Comparison of ENCODE assay signal across 1 cellular context in the genomic region with DNA sequence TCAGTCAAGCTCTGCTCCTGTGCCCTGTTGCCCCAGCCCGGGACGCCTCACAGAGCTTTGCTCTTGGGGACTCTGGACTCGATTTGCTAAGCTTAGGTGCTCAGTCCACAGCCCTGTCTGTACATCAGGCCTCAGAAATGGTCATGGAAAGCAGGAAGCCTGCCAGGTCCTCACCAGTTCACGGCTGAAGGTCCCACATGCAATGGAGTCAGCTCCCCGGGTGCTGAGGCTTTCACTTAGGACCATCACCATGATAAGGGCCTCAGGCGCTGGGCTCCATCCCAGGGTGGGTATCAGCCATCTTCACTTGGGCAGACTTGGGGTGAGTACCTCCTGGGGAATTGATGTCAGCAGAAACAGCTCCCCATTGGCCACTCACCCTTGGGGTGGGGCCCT.
TF ChIP-seq lines count a peak whose summit lies in the region.

No MANE protein-coding gene starts in this region.

TF ChIP-seq in GM23338, 12 proteins besides CTCF, POLR2A, EP300 and RAD21 (continued from another document):
- TF ChIP-seq, protein P1, sequence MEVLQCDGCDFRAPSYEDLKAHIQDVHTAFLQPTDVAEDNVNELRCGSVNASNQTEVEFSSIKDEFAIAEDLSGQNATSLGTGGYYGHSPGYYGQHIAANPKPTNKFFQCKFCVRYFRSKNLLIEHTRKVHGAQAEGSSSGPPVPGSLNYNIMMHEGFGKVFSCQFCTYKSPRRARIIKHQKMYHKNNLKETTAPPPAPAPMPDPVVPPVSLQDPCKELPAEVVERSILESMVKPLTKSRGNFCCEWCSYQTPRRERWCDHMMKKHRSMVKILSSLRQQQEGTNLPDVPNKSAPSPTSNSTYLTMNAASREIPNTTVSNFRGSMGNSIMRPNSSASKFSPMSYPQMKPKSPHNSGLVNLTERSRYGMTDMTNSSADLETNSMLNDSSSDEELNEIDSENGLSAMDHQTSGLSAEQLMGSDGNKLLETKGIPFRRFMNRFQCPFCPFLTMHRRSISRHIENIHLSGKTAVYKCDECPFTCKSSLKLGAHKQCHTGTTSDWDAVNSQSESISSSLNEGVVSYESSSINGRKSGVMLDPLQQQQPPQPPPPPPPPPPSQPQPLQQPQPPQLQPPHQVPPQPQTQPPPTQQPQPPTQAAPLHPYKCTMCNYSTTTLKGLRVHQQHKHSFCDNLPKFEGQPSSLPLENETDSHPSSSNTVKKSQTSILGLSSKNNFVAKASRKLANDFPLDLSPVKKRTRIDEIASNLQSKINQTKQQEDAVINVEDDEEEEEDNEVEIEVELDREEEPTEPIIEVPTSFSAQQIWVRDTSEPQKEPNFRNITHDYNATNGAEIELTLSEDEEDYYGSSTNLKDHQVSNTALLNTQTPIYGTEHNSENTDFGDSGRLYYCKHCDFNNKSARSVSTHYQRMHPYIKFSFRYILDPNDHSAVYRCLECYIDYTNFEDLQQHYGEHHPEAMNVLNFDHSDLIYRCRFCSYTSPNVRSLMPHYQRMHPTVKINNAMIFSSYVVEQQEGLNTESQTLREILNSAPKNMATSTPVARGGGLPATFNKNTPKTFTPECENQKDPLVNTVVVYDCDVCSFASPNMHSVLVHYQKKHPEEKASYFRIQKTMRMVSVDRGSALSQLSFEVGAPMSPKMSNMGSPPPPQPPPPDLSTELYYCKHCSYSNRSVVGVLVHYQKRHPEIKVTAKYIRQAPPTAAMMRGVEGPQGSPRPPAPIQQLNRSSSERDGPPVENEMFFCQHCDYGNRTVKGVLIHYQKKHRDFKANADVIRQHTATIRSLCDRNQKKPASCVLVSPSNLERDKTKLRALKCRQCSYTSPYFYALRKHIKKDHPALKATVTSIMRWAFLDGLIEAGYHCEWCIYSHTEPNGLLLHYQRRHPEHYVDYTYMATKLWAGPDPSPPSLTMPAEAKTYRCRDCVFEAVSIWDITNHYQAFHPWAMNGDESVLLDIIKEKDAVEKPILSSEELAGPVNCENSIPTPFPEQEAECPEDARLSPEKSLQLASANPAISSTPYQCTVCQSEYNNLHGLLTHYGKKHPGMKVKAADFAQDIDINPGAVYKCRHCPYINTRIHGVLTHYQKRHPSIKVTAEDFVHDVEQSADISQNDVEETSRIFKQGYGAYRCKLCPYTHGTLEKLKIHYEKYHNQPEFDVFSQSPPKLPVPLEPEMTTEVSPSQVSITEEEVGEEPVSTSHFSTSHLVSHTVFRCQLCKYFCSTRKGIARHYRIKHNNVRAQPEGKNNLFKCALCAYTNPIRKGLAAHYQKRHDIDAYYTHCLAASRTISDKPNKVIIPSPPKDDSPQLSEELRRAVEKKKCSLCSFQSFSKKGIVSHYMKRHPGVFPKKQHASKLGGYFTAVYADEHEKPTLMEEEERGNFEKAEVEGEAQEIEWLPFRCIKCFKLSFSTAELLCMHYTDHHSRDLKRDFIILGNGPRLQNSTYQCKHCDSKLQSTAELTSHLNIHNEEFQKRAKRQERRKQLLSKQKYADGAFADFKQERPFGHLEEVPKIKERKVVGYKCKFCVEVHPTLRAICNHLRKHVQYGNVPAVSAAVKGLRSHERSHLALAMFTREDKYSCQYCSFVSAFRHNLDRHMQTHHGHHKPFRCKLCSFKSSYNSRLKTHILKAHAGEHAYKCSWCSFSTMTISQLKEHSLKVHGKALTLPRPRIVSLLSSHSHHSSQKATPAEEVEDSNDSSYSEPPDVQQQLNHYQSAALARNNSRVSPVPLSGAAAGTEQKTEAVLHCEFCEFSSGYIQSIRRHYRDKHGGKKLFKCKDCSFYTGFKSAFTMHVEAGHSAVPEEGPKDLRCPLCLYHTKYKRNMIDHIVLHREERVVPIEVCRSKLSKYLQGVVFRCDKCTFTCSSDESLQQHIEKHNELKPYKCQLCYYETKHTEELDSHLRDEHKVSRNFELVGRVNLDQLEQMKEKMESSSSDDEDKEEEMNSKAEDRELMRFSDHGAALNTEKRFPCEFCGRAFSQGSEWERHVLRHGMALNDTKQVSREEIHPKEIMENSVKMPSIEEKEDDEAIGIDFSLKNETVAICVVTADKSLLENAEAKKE (CRISPR knock-in tag; IDR thresholded peaks at IDR 0.05): no peak
